ENCODE assay signal across 9 cellular contexts in the genomic region with DNA sequence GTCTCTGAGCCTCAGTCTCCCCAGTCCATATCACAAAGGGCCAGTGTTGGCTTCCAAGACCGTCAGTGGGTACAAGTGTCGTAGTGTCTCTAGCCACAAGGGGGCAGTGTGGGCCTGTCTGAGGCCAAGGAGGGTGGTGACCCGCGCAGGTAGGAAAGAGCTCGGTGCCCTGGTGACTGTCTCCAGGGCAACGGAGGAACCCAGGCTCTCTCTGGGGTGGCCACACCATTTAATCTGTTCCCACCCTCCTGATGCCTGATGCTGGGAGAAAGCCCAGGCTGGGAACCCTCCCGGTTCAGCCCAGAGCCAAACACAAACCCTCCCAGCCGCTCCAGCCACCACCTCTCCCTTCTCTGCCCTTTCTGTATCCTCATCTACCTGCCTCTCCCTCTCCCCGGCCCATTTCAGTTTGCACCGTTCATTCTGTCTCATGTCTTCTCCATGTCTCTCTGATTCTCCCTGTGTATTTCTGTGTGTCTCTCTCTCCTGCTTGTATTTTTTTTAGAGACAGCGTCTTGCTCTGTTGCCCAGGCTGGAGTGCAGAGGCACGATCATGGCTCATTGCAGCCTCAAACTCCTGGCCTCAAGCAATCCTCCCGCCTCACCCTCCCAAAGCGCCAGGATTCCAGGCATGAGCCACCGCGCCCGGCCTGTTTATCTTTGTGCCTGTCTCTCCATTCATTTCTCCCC. TPM values are rescaled to one million over a fixed set of nuclear protein-coding genes. Genes with fewer than 3 reads are reported as not detected.
DNase-seq lines count a peak whose midpoint lies in the region; ATAC-seq and TF ChIP-seq lines count a peak whose summit lies in the region.
"Had no signal": no experiment of that assay in that cellular context is flagged by ENCODE, and none has a peak within 500 bp of the region (broad histone marks: within the 10 kb centered on the region; RNA-seq: fewer than 3 reads in every experiment).

No MANE protein-coding gene starts in this region.

- peaks cover 0 to 2% (median 0%) of the 10 kb centered on the region in 11 donors for H3K9me3 Mint-ChIP-seq in naive thymus-derived CD4-positive, alpha-beta T cell
- H3K9me3 Mint-ChIP-seq in stimulated activated memory B cell treated with anti-CD40 and anti-IgM and Interleukin-4, amounts not matched to agents 10 μg/mL and 1 μg/mL and 100 μg/mL, for 72 hours: no peaks in the 10 kb centered on the region

- no peaks in the 10 kb centered on the region for H3K9me2 ChIP-seq in OCI-LY7 (ENCODE audit: insufficient read depth, low read length)

- TF ChIP-seq CTCF in OCI-LY7 (conservative IDR thresholded peaks at IDR 0.05; ENCODE audit: low read length) (peak; percentile 94), epithelial cell of proximal tubule (conservative IDR thresholded peaks at IDR 0.05; ENCODE audit: low read depth, low read length) (peak; percentile 87)

- H3K36me3 Mint-ChIP-seq in naive thymus-derived CD4-positive, alpha-beta T cell: no peaks in the 10 kb centered on the region
- H3K36me3 Mint-ChIP-seq in stimulated activated memory B cell treated with anti-CD40 and anti-IgM and Interleukin-4, amounts not matched to agents 10 μg/mL and 1 μg/mL and 100 μg/mL, for 72 hours: peaks cover 1% of the 10 kb centered on the region

- H3K27me3 Mint-ChIP-seq in naive thymus-derived CD4-positive, alpha-beta T cell: peaks cover 21 to 55% (median 45%) of the 10 kb centered on the region in 5 donors
- peaks cover 98% of the 10 kb centered on the region for H3K27me3 Mint-ChIP-seq in stimulated activated memory B cell treated with anti-CD40 and anti-IgM and Interleukin-4, amounts not matched to agents 10 μg/mL and 1 μg/mL and 100 μg/mL, for 72 hours

- no peak overlapping the region for H3K4me3 ChIP-seq in OCI-LY7 (ENCODE audit: low read depth, low read length, poor library complexity, severe bottlenecking)
- H3K4me3 ChIP-seq in epithelial cell of proximal tubule (ENCODE audit: low read depth, low read length): no peak overlapping the region
- H3K4me3 ChIP-seq in naive thymus-derived CD4-positive, alpha-beta T cell (ENCODE audit: low read length): no peak overlapping the region
- H3K4me3 ChIP-seq: SK-N-MC had no signal

- no peaks in the 10 kb centered on the region for H3K9me3 ChIP-seq in OCI-LY7 (ENCODE audit: low read length)
- no peaks in the 10 kb centered on the region for H3K9me3 ChIP-seq in naive thymus-derived CD4-positive, alpha-beta T cell (ENCODE audit: control insufficient read depth in 2 of 3, low read length in 3 of 3)

- H3K27me3 ChIP-seq in naive thymus-derived CD4-positive, alpha-beta T cell (ENCODE audit: control insufficient read depth in 2 of 2, insufficient read depth in 2 of 2, low read length in 2 of 2): no peaks in the 10 kb centered on the region

- DNase-seq in DMS153 (lab: John Stamatoyannopoulos, UW): peak; percentile 66
- peak in 69 of 76 experiments; percentile 17 to 88 (median 68) for DNase-seq in HUDEP-2 (lab: John Stamatoyannopoulos, UW; ENCODE audit: unreplicated experiment in 76 of 76)
- DNase-seq in OCI-LY7 (ENCODE audit: low spot score): peak; percentile 80
- peak; percentile 89 for DNase-seq in activated T-cell treated with anti-CD3 and anti-CD28 coated beads for 1 hour (ENCODE audit: low read depth)
- DNase-seq in epithelial cell of proximal tubule (ENCODE audit: low read depth): no peak
- DNase-seq in naive thymus-derived CD4-positive, alpha-beta T cell: peak; percentile 67 to 91 (median 79)

- no peak overlapping the region for H3K27ac ChIP-seq in OCI-LY7 (ENCODE audit: low read depth, low read length, poor library complexity, severe bottlenecking)
- H3K27ac ChIP-seq in naive thymus-derived CD4-positive, alpha-beta T cell (ENCODE audit: low read depth, low read length): no peak overlapping the region
- H3K27ac ChIP-seq: SK-N-MC had no signal

- CTCF ChIA-PET in OCI-LY7 (lab: Charles Lee; ENCODE audit: unreplicated experiment): interaction anchor here (0.7 to 1.2 kb wide), 3 partner anchors 8 to 271 kb away, joined by 3 to 7 read pairs (median 4); no protein-coding TSS in a partner anchor
- CTCF ChIA-PET in naive thymus-derived CD4-positive, alpha-beta T cell (lab: Charles Lee): interaction anchor here (0.5 to 8.2 kb wide), 20 partner anchors 9 to 417 kb away, joined by 3 to 117 read pairs (median 4); a partner anchor contains a TSS

- H3K4me3 Mint-ChIP-seq in naive thymus-derived CD4-positive, alpha-beta T cell: peak overlapping the region in 8 of 10 donors; percentile 17 to 72 (median 36)
- H3K4me3 Mint-ChIP-seq in stimulated activated memory B cell treated with anti-CD40 and anti-IgM and Interleukin-4, amounts not matched to agents 10 μg/mL and 1 μg/mL and 100 μg/mL, for 72 hours: no peak overlapping the region

- 0 out of 2 replicates have a peak overlapping the region, but pooled peaks have one; percentile 7 for H3K4me2 ChIP-seq in OCI-LY7 (ENCODE audit: low read length)

- intact Hi-C loops in OCI-LY7 (cut with micrococcal nuclease; ENCODE audit: unreplicated experiment): loop anchor here (1.0 to 2.0 kb wide), 5 partner anchors 48 to 306 kb away; a partner anchor contains a TSS
- intact Hi-C loops in naive thymus-derived CD4-positive, alpha-beta T cell (cut with micrococcal nuclease): loop anchor here (1.0 to 2.0 kb wide), 6 partner anchors 47 to 306 kb away; a partner anchor contains a TSS

- POLR2A ChIA-PET in OCI-LY7 (lab: Charles Lee): no interaction called here
- POLR2A ChIA-PET in naive thymus-derived CD4-positive, alpha-beta T cell (lab: Charles Lee): interaction anchor here (0.7 kb wide), 1 partner anchor 173 kb away, joined by 4 read pairs; no protein-coding TSS in a partner anchor

- no peaks in the 10 kb centered on the region for H4K20me1 ChIP-seq in OCI-LY7 (ENCODE audit: insufficient read depth, low read length)

- no TSS peak for BruUV-seq in OCI-LY7 (replicated peaks; lab: Mats Ljungman, UMichigan)

- ATAC-seq in naive thymus-derived CD4-positive, alpha-beta T cell: peak; percentile 98
- ATAC-seq in stimulated activated memory B cell treated with anti-CD40 and anti-IgM and Interleukin-4, amounts not matched to agents 10 μg/mL and 1 μg/mL and 100 μg/mL, for 72 hours: peak; percentile 85
- ATAC-seq in GM18858 (IDR thresholded peaks at IDR 0.05; ENCODE audit: unreplicated experiment): no peak

- H3K4me1 Mint-ChIP-seq in naive thymus-derived CD4-positive, alpha-beta T cell: peaks cover 18 to 32% (median 20%) of the 10 kb centered on the region in 7 donors
- H3K4me1 Mint-ChIP-seq in stimulated activated memory B cell treated with anti-CD40 and anti-IgM and Interleukin-4, amounts not matched to agents 10 μg/mL and 1 μg/mL and 100 μg/mL, for 72 hours: peaks cover 27% of the 10 kb centered on the region

- H3K4me1 ChIP-seq in OCI-LY7 (ENCODE audit: insufficient read depth, low read length, poor library complexity, severe bottlenecking): peaks cover 14% of the 10 kb centered on the region
- H3K4me1 ChIP-seq in naive thymus-derived CD4-positive, alpha-beta T cell (ENCODE audit: control insufficient read depth in 2 of 2, insufficient read depth in 2 of 2, low read length in 2 of 2): no peaks in the 10 kb centered on the region

- no peak overlapping the region for H2AFZ ChIP-seq in OCI-LY7 (ENCODE audit: low read length)

- H3K36me3 ChIP-seq in OCI-LY7 (ENCODE audit: insufficient read depth, low read length): no peaks in the 10 kb centered on the region
- H3K36me3 ChIP-seq in naive thymus-derived CD4-positive, alpha-beta T cell (ENCODE audit: control insufficient read depth in 2 of 3, insufficient read depth in 3 of 3, low read length in 3 of 3): no peaks in the 10 kb centered on the region

- no peaks in the 10 kb centered on the region for H3K79me2 ChIP-seq in OCI-LY7 (ENCODE audit: insufficient read depth, low read depth, low read length)

- peak overlapping the region in 6 of 9 donors; percentile 12 to 87 (median 55) for H3K27ac Mint-ChIP-seq in naive thymus-derived CD4-positive, alpha-beta T cell
- H3K27ac Mint-ChIP-seq in stimulated activated memory B cell treated with anti-CD40 and anti-IgM and Interleukin-4, amounts not matched to agents 10 μg/mL and 1 μg/mL and 100 μg/mL, for 72 hours: no peak overlapping the region

RNA-seq across cellular contexts. Expression of a gene that starts 17.5 kb away (rescaled TPM):
- total RNA-seq in OCI-LY7 (2014; rRNA removed; shearing (Covaris generic)): not detected in 2 replicates
- total RNA-seq in OCI-LY7 (2022): 0.79 and 1.3 TPM in 2 replicates
- 0.29 TPM in 1 of 2 replicates, not detected in the other for total RNA-seq in epithelial cell of proximal tubule
- total RNA-seq in naive thymus-derived CD4-positive, alpha-beta T cell: under 1 TPM in 1 of 5 experiments, not detected in 4; 0.17 TPM
- polyA plus RNA-seq in naive thymus-derived CD4-positive, alpha-beta T cell: not detected

RNA-seq across cellular contexts. Expression of a gene that starts 34.8 kb away (rescaled TPM):
- total RNA-seq in OCI-LY7 (2014; rRNA removed; shearing (Covaris generic)): 0.13 TPM in 1 of 2 replicates, not detected in the other
- total RNA-seq in OCI-LY7 (2022) (0.36 and 0.59 TPM in 2 replicates), epithelial cell of proximal tubule (not detected in 2 replicates)
- total RNA-seq in naive thymus-derived CD4-positive, alpha-beta T cell: under 1 TPM in 3 of 5 experiments, not detected in 2; 0.05 to 0.19 (median 0.19) TPM
- polyA plus RNA-seq in naive thymus-derived CD4-positive, alpha-beta T cell: not detected

RNA-seq across cellular contexts. Expression of a gene that starts 47.2 kb away (rescaled TPM):
- 13.8 and 14.0 TPM in 2 replicates for total RNA-seq in OCI-LY7 (2014; rRNA removed; shearing (Covaris generic))
- 11.5 and 13.6 TPM in 2 replicates for total RNA-seq in OCI-LY7 (2022)
- 3.2 TPM in 2 replicates for total RNA-seq in epithelial cell of proximal tubule
- 1 to 10 TPM; 5.1 to 9.2 (median 6.7) TPM for total RNA-seq in naive thymus-derived CD4-positive, alpha-beta T cell
- 1 to 10 TPM; 4.4 to 8.1 TPM for polyA plus RNA-seq in naive thymus-derived CD4-positive, alpha-beta T cell
